ENCODE assay signal across 8 cellular contexts in genomic region chr10:22379059-22379458, GRCh38. TPM values are rescaled to one million over a fixed set of nuclear protein-coding genes. Genes with fewer than 3 reads are reported as not detected.
A peak's percentile ranks its signal among the peaks of the same experiment; 100 is the strongest.
DNase-seq lines count a peak whose midpoint lies in the region; ATAC-seq and TF ChIP-seq lines count a peak whose summit lies in the region.

No MANE protein-coding gene starts in this region.

- H3K4me3 ChIP-seq in CD4-positive, CD25-positive, alpha-beta regulatory T cell (ENCODE audit: low read depth, low read length): no peak overlapping the region
- H3K4me3 ChIP-seq in upper lobe of left lung: no peak overlapping the region

- H3K36me3 Mint-ChIP-seq in CD4-positive, CD25-positive, alpha-beta regulatory T cell: no peaks in the 10 kb centered on the region
- no peaks in the 10 kb centered on the region for H3K36me3 Mint-ChIP-seq in activated naive CD8-positive, alpha-beta T cell
- no peaks in the 10 kb centered on the region for H3K36me3 Mint-ChIP-seq in mesothelial cell of epicardium

- TF ChIP-seq CTCF in upper lobe of left lung (IDR thresholded peaks at IDR 0.05): no peak
- TF ChIP-seq CTCF in mesothelial cell of epicardium (IDR thresholded peaks at IDR 0.05; ENCODE audit: unreplicated experiment): no peak

- peaks cover 5% of the 10 kb centered on the region for H3K27me3 Mint-ChIP-seq in CD4-positive, CD25-positive, alpha-beta regulatory T cell
- no peaks in the 10 kb centered on the region for H3K27me3 Mint-ChIP-seq in activated naive CD8-positive, alpha-beta T cell
- no peaks in the 10 kb centered on the region for H3K27me3 Mint-ChIP-seq in mesothelial cell of epicardium (ENCODE audit: low read depth)

- H3K4me1 ChIP-seq in CD4-positive, CD25-positive, alpha-beta regulatory T cell (ENCODE audit: control insufficient read depth, insufficient read depth, low read length, poor library complexity, severe bottlenecking): no peaks in the 10 kb centered on the region
- no peaks in the 10 kb centered on the region for H3K4me1 ChIP-seq in upper lobe of left lung

- no peak for TF ChIP-seq POLR2A in upper lobe of left lung (IDR thresholded peaks at IDR 0.05)

- no peak overlapping the region for H3K4me3 Mint-ChIP-seq in CD4-positive, CD25-positive, alpha-beta regulatory T cell
- H3K4me3 Mint-ChIP-seq in activated naive CD8-positive, alpha-beta T cell: peak overlapping the region; percentile 49
- no peak overlapping the region for H3K4me3 Mint-ChIP-seq in mesothelial cell of epicardium

- H3K9me3 ChIP-seq in CD4-positive, CD25-positive, alpha-beta regulatory T cell (ENCODE audit: control insufficient read depth in 2 of 2, low read length in 2 of 2): no peaks in the 10 kb centered on the region
- H3K9me3 ChIP-seq in upper lobe of left lung: no peaks in the 10 kb centered on the region

- peak; percentile 34 to 58 for ATAC-seq in CD4-positive, CD25-positive, alpha-beta regulatory T cell (ENCODE audit: low read depth in 2 of 2)
- ATAC-seq in GM19468 (IDR thresholded peaks at IDR 0.05; ENCODE audit: extremely low read depth, unreplicated experiment): peak; percentile 74
- peak; percentile 65 for ATAC-seq in HG03432 (IDR thresholded peaks at IDR 0.05; ENCODE audit: unreplicated experiment)
- ATAC-seq in upper lobe of left lung (ENCODE audit: low FRiP score in 2 of 2): no peak

- no peak overlapping the region for H3K27ac ChIP-seq in CD4-positive, CD25-positive, alpha-beta regulatory T cell (ENCODE audit: insufficient read depth, low read length, poor library complexity, severe bottlenecking)
- H3K27ac ChIP-seq in upper lobe of left lung: no peak overlapping the region

- peaks cover 0 to 8% (median 0%) of the 10 kb centered on the region in 4 donors for H3K4me1 Mint-ChIP-seq in CD4-positive, CD25-positive, alpha-beta regulatory T cell
- peaks cover 15% of the 10 kb centered on the region for H3K4me1 Mint-ChIP-seq in activated naive CD8-positive, alpha-beta T cell (ENCODE audit: low read depth)
- peaks cover 11% of the 10 kb centered on the region for H3K4me1 Mint-ChIP-seq in mesothelial cell of epicardium

- no peak overlapping the region for H3K27ac Mint-ChIP-seq in CD4-positive, CD25-positive, alpha-beta regulatory T cell
- H3K27ac Mint-ChIP-seq in activated naive CD8-positive, alpha-beta T cell: peak overlapping the region; percentile 83
- no peak overlapping the region for H3K27ac Mint-ChIP-seq in mesothelial cell of epicardium

- WGBS in upper lobe of left lung, 2 donors: 80 to 84% methylated on average over 3 of the region's 3 CpGs

- H3K9me3 Mint-ChIP-seq in CD4-positive, CD25-positive, alpha-beta regulatory T cell: no peaks in the 10 kb centered on the region
- no peaks in the 10 kb centered on the region for H3K9me3 Mint-ChIP-seq in activated naive CD8-positive, alpha-beta T cell (ENCODE audit: low read depth)
- H3K9me3 Mint-ChIP-seq in mesothelial cell of epicardium: no peaks in the 10 kb centered on the region

- no peaks in the 10 kb centered on the region for H3K27me3 ChIP-seq in CD4-positive, CD25-positive, alpha-beta regulatory T cell (ENCODE audit: control insufficient read depth, insufficient read depth, low read length)
- H3K27me3 ChIP-seq in upper lobe of left lung: no peaks in the 10 kb centered on the region

- peak in 1 of 3 donors; percentile 31 for DNase-seq in CD4-positive, CD25-positive, alpha-beta regulatory T cell
- DNase-seq in upper lobe of left lung (no peak), NCI-H69 (lab: John Stamatoyannopoulos, UW) (no peak), RPMI8226 (no peak), mesothelial cell of epicardium (ENCODE audit: low spot score in 2 of 2, unreplicated experiment in 2 of 2) (no peak)

- H3K36me3 ChIP-seq in CD4-positive, CD25-positive, alpha-beta regulatory T cell (ENCODE audit: control insufficient read depth, insufficient read depth, low read length): no peaks in the 10 kb centered on the region
- H3K36me3 ChIP-seq in upper lobe of left lung: no peaks in the 10 kb centered on the region

- no peak for TF ChIP-seq EP300 in upper lobe of left lung (IDR thresholded peaks at IDR 0.05)

RNA-seq across cellular contexts. Expression of gene SPAG6, which starts 33.8 kb away (rescaled TPM):
- not detected for total RNA-seq in CD4-positive, CD25-positive, alpha-beta regulatory T cell
- polyA plus RNA-seq in CD4-positive, CD25-positive, alpha-beta regulatory T cell: under 1 TPM in 2 of 4 donors, not detected in 2; 0.15 to 0.18 TPM
- total RNA-seq in upper lobe of left lung (10 to 100 TPM in 2 of 6 donors, 1 to 10 TPM in 3, under 1 TPM in 1; 0.74 to 44.1 (median 8.7) TPM), mesothelial cell of epicardium (0.16 to 0.45 TPM (median 0.18 TPM) in 3 replicates)

RNA-seq across cellular contexts. Expression of gene BMI1, which starts 58.2 kb away (rescaled TPM):
- total RNA-seq in CD4-positive, CD25-positive, alpha-beta regulatory T cell: 35.3 TPM
- polyA plus RNA-seq in CD4-positive, CD25-positive, alpha-beta regulatory T cell: 10 to 100 TPM; 27.0 to 35.3 (median 31.0) TPM
- total RNA-seq in upper lobe of left lung (10 to 100 TPM; 13.0 to 73.3 (median 41.5) TPM), mesothelial cell of epicardium (45.2 to 52.3 TPM (median 52.1 TPM) in 3 replicates)

Comparison
In these comparisons a context has a peak if more than half of its experiments do, and no peak if none do; other contexts are left out.
1. ATAC-seq: peak in CD4-positive, CD25-positive, alpha-beta regulatory T cell (2 of 2), GM19468 (single experiment) and HG03432 (single experiment); none in upper lobe of left lung (0 of 2).